In genomic region chr20:14055127-14055742, GRCh38 we compare ENCODE assay signal across 9 cellular contexts. TPM values are rescaled to one million over a fixed set of nuclear protein-coding genes. Genes with fewer than 3 reads are reported as not detected.
DNase-seq lines count a peak whose midpoint lies in the region; ATAC-seq lines count a peak whose summit lies in the region.
"Had no signal": no experiment of that assay in that cellular context is flagged by ENCODE, and none has a peak within 500 bp of the region (broad histone marks: within the 10 kb centered on the region; RNA-seq: fewer than 3 reads in every experiment).

No MANE protein-coding gene starts in this region.

- no peaks in the 10 kb centered on the region for H3K36me3 Mint-ChIP-seq in CD4-positive, CD25-positive, alpha-beta regulatory T cell
- no peaks in the 10 kb centered on the region for H3K36me3 Mint-ChIP-seq in stimulated activated memory B cell treated with anti-CD40 and anti-IgM and Interleukin-4, amounts not matched to agents 10 μg/mL and 1 μg/mL and 100 μg/mL, for 72 hours
- H3K36me3 Mint-ChIP-seq: IgD-negative memory B cell had no signal

- H3K27ac ChIP-seq in CD4-positive, CD25-positive, alpha-beta regulatory T cell (ENCODE audit: insufficient read depth, low read length, poor library complexity, severe bottlenecking) = no peak overlapping the region
- no peak overlapping the region for H3K27ac ChIP-seq in SJCRH30

- no peaks in the 10 kb centered on the region for H3K4me1 Mint-ChIP-seq in CD4-positive, CD25-positive, alpha-beta regulatory T cell
- no peaks in the 10 kb centered on the region for H3K4me1 Mint-ChIP-seq in stimulated activated memory B cell treated with anti-CD40 and anti-IgM and Interleukin-4, amounts not matched to agents 10 μg/mL and 1 μg/mL and 100 μg/mL, for 72 hours

- ATAC-seq in CD4-positive, CD25-positive, alpha-beta regulatory T cell (ENCODE audit: low read depth in 2 of 2) = no peak
- ATAC-seq in GM18868 (IDR thresholded peaks at IDR 0.05; ENCODE audit: unreplicated experiment) (peak; percentile 69), HG03039 (IDR thresholded peaks at IDR 0.05; ENCODE audit: unreplicated experiment) (no peak)
- no peak for ATAC-seq in stimulated activated memory B cell treated with anti-CD40 and anti-IgM and Interleukin-4, amounts not matched to agents 10 μg/mL and 1 μg/mL and 100 μg/mL, for 72 hours

- H3K27me3 Mint-ChIP-seq in CD4-positive, CD25-positive, alpha-beta regulatory T cell = no peaks in the 10 kb centered on the region
- H3K27me3 Mint-ChIP-seq in stimulated activated memory B cell treated with anti-CD40 and anti-IgM and Interleukin-4, amounts not matched to agents 10 μg/mL and 1 μg/mL and 100 μg/mL, for 72 hours = peaks cover 9% of the 10 kb centered on the region
- H3K27me3 Mint-ChIP-seq: IgD-negative memory B cell had no signal

- H3K4me3 Mint-ChIP-seq in CD4-positive, CD25-positive, alpha-beta regulatory T cell = no peak overlapping the region
- H3K4me3 Mint-ChIP-seq in stimulated activated memory B cell treated with anti-CD40 and anti-IgM and Interleukin-4, amounts not matched to agents 10 μg/mL and 1 μg/mL and 100 μg/mL, for 72 hours = no peak overlapping the region
- H3K4me3 Mint-ChIP-seq: IgD-negative memory B cell had no signal

- no peaks in the 10 kb centered on the region for H3K9me3 Mint-ChIP-seq in CD4-positive, CD25-positive, alpha-beta regulatory T cell
- no peaks in the 10 kb centered on the region for H3K9me3 Mint-ChIP-seq in stimulated activated memory B cell treated with anti-CD40 and anti-IgM and Interleukin-4, amounts not matched to agents 10 μg/mL and 1 μg/mL and 100 μg/mL, for 72 hours
- H3K9me3 Mint-ChIP-seq: IgD-negative memory B cell had no signal

- H3K9me3 ChIP-seq in CD4-positive, CD25-positive, alpha-beta regulatory T cell (ENCODE audit: control insufficient read depth in 2 of 2, low read length in 2 of 2) = no peaks in the 10 kb centered on the region
- no peaks in the 10 kb centered on the region for H3K9me3 ChIP-seq in SJCRH30 (replicated peaks)

- H3K4me1 ChIP-seq in CD4-positive, CD25-positive, alpha-beta regulatory T cell (ENCODE audit: control insufficient read depth, insufficient read depth, low read length, poor library complexity, severe bottlenecking) = no peaks in the 10 kb centered on the region
- H3K4me1 ChIP-seq in SJCRH30 = no peaks in the 10 kb centered on the region

- no peaks in the 10 kb centered on the region for H3K27me3 ChIP-seq in CD4-positive, CD25-positive, alpha-beta regulatory T cell (ENCODE audit: control insufficient read depth, insufficient read depth, low read length)
- 0 out of 2 replicates have a peak, but pooled peaks cover under 1% of the 10 kb centered on the region for H3K27me3 ChIP-seq in SJCRH30

- no peak overlapping the region for H3K4me3 ChIP-seq in CD4-positive, CD25-positive, alpha-beta regulatory T cell (ENCODE audit: low read depth, low read length)
- H3K4me3 ChIP-seq in SJCRH30 = no peak overlapping the region

- DNase-seq in CD4-positive, CD25-positive, alpha-beta regulatory T cell = peak in 2 of 3 donors; percentile 8 to 65
- DNase-seq in NCI-H1105 (lab: John Stamatoyannopoulos, UW) (peak; percentile 69), SJCRH30 (peak; percentile 32 to 81), fibroblast of peridontal ligament (ENCODE audit: extremely low read depth) (peak; percentile 86), pons (ENCODE audit: low spot score) (peak; percentile 90)

- no peaks in the 10 kb centered on the region for H3K36me3 ChIP-seq in CD4-positive, CD25-positive, alpha-beta regulatory T cell (ENCODE audit: control insufficient read depth, insufficient read depth, low read length)
- no peaks in the 10 kb centered on the region for H3K36me3 ChIP-seq in SJCRH30

- H3K27ac Mint-ChIP-seq in CD4-positive, CD25-positive, alpha-beta regulatory T cell = no peak overlapping the region
- H3K27ac Mint-ChIP-seq in stimulated activated memory B cell treated with anti-CD40 and anti-IgM and Interleukin-4, amounts not matched to agents 10 μg/mL and 1 μg/mL and 100 μg/mL, for 72 hours = no peak overlapping the region
- H3K27ac Mint-ChIP-seq: IgD-negative memory B cell had no signal

RNA-seq across cellular contexts. Expression of gene MACROD2, which starts 59.9 kb away (rescaled TPM):
- total RNA-seq in CD4-positive, CD25-positive, alpha-beta regulatory T cell = not detected
- polyA plus RNA-seq in CD4-positive, CD25-positive, alpha-beta regulatory T cell = 1 to 10 TPM in 1 of 4 donors, not detected in 3; 1.4 TPM
- total RNA-seq in SJCRH30 (2014; rRNA removed; shearing (Covaris generic)) = 0.08 and 0.12 TPM in 2 replicates

Comparison
In these comparisons a context has a peak if more than half of its experiments do, and no peak if none do; other contexts are left out.
1. DNase-seq: peak in every context shown above with its lines; median percentile 90 in pons; 86 in fibroblast of peridontal ligament; 69 in NCI-H1105; 56 in SJCRH30; 36 in CD4-positive, CD25-positive, alpha-beta regulatory T cell.